In the genomic region with DNA sequence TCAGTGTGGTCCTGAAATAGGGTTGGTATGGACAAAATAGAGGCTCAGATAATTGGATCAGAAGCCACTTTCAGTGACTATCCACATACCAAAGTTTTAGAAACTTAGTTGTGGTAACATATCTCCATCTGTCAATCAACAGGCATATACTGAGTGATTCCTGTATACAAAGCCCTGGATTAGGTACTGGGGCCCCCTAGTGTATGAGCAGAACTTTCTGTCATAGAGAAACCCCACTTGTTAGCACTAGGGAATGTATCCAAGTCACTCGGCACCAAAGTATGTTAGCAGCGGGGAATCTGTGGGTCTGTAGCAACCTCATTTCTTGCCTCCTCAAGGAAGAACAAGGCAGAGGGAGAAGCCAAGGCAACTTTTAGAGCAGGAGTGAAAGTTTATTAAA, we compare ENCODE assay signal across 8 cellular contexts.
A peak's percentile ranks its signal among the peaks of the same experiment; 100 is the strongest.
DNase-seq lines count a peak whose midpoint lies in the region; ATAC-seq and TF ChIP-seq lines count a peak whose summit lies in the region.

No MANE protein-coding gene starts in this region.

- peak; percentile 36 for TF ChIP-seq CTCF in GM12873 (IDR thresholded peaks at IDR 0.05; ENCODE audit: insufficient read depth, low read depth, low read length, missing control alignments)
- TF ChIP-seq CTCF in NB4 (IDR thresholded peaks at IDR 0.05; ENCODE audit: low read depth, low read length) = peak; percentile 18
- peak; percentile 53 for TF ChIP-seq CTCF in retinal pigment epithelial cell (conservative IDR thresholded peaks at IDR 0.05; ENCODE audit: low read depth, low read length)

- H3K4me3 ChIP-seq in NB4 (ENCODE audit: low read depth, low read length) = no peak overlapping the region
- no peak overlapping the region for H3K4me3 ChIP-seq in retinal pigment epithelial cell (ENCODE audit: low read length)

- ATAC-seq in activated naive CD8-positive, alpha-beta T cell treated with anti-CD3 and anti-CD28 coated beads, Interleukin-2, amount 50 U/mL, for 24 hours = no peak

- no peaks in the 10 kb centered on the region for H3K9me3 Mint-ChIP-seq in activated naive CD8-positive, alpha-beta T cell treated with anti-CD3 and anti-CD28 coated beads, Interleukin-2, amount 50 U/mL, for 24 hours

- peaks cover 26% of the 10 kb centered on the region for H3K4me1 Mint-ChIP-seq in activated naive CD8-positive, alpha-beta T cell treated with anti-CD3 and anti-CD28 coated beads, Interleukin-2, amount 50 U/mL, for 24 hours

- no peak for TF ChIP-seq POLR2A in NB4 (IDR thresholded peaks at IDR 0.05; ENCODE audit: extremely low read depth, insufficient read length)
- TF ChIP-seq POLR2A in erythroblast (IDR thresholded peaks at IDR 0.05; ENCODE audit: low read length) = no peak

- H3K27me3 Mint-ChIP-seq in activated naive CD8-positive, alpha-beta T cell treated with anti-CD3 and anti-CD28 coated beads, Interleukin-2, amount 50 U/mL, for 24 hours = no peaks in the 10 kb centered on the region

- H3K27ac Mint-ChIP-seq in activated naive CD8-positive, alpha-beta T cell treated with anti-CD3 and anti-CD28 coated beads, Interleukin-2, amount 50 U/mL, for 24 hours = no peak overlapping the region

- H3K36me3 Mint-ChIP-seq in activated naive CD8-positive, alpha-beta T cell treated with anti-CD3 and anti-CD28 coated beads, Interleukin-2, amount 50 U/mL, for 24 hours (ENCODE audit: low read depth) = no peaks in the 10 kb centered on the region

- DNase-seq in NB4 (ENCODE audit: low read depth) = peak; percentile 15
- peak; percentile 0 for DNase-seq in erythroblast (lab: John Stamatoyannopoulos, UW)
- no peak for DNase-seq in retinal pigment epithelial cell (ENCODE audit: low read depth)
- DNase-seq in NCI-H2227 (lab: John Stamatoyannopoulos, UW; ENCODE audit: unreplicated experiment) = no peak
- DNase-seq in ecto neural progenitor cell (ENCODE audit: low spot score) = no peak
- no peak for DNase-seq in activated naive CD8-positive, alpha-beta T cell treated with anti-CD3 and anti-CD28 coated beads, Interleukin-2, amount 50 U/mL, for 24 hours
- no peak for DNase-seq in activated CD4-positive, alpha-beta T cell treated with anti-CD3 and anti-CD28 coated beads for 1 hour

- H3K4me3 Mint-ChIP-seq in activated naive CD8-positive, alpha-beta T cell treated with anti-CD3 and anti-CD28 coated beads, Interleukin-2, amount 50 U/mL, for 24 hours = no peak overlapping the region

Comparison
In these comparisons a context has a peak if more than half of its experiments do, and no peak if none do; other contexts are left out.
1. DNase-seq: peak in NB4 (single experiment) and erythroblast (2 of 2); none in retinal pigment epithelial cell (single experiment), NCI-H2227 (single experiment), ecto neural progenitor cell (single experiment), activated naive CD8-positive, alpha-beta T cell treated with anti-CD3 and anti-CD28 coated beads, Interleukin-2, amount 50 U/mL, for 24 hours (single experiment) and activated CD4-positive, alpha-beta T cell treated with anti-CD3 and anti-CD28 coated beads for 1 hour (single experiment).
2. Peak in every context shown above with its lines, with median percentiles within 50 percentile points of each other: CTCF ChIP-seq.